Comparison of ENCODE assay signal across 18 cellular contexts in genomic region chr20:3934628-3935027, GRCh38. TPM values are rescaled to one million over a fixed set of nuclear protein-coding genes. Genes with fewer than 3 reads are reported as not detected.
DNase-seq lines count a peak whose midpoint lies in the region; ATAC-seq and TF ChIP-seq lines count a peak whose summit lies in the region.
"Had no signal": no experiment of that assay in that cellular context is flagged by ENCODE, and none has a peak within 500 bp of the region (broad histone marks: within the 10 kb centered on the region; RNA-seq: fewer than 3 reads in every experiment).

No MANE protein-coding gene starts in this region.

- intact Hi-C loops in cardiac septum (cut with DNase I) (loop anchor here (5.0 kb wide), 3 partner anchors 47 to 133 kb away; partner anchors contain the start of gene PANK2), prostate gland (cut with DNase I) (loop anchor here (5.0 kb wide), 2 partner anchors 47 to 78 kb away; partner anchors contain the start of gene PANK2), vagina (cut with DNase I) (no loop called here)

- DNase-seq in cardiac muscle cell (ENCODE audit: low read depth in 1 of 2, low spot score in 1 of 2) (no peak), cardiac septum (ENCODE audit: low spot score) (no peak), foreskin fibroblast (peak; percentile 40 to 66), prostate gland (ENCODE audit: low spot score) (no peak), vagina (ENCODE audit: extremely low spot score in 2 of 2) (no peak), G401 (ENCODE audit: low spot score) (no peak), NCI-H1417 (lab: John Stamatoyannopoulos, UW) (no peak)
- DNase-seq in natural killer cell treated with Interleukin-12 subunit alpha and Interleukin-12 subunit beta and Interleukin-15 and Interleukin-18, amount 100 ng/mL, for 72 hours (ENCODE audit: low spot score): no peak
- DNase-seq: activated B cell treated with CpG ODN at 0.5 μM for 24 hours; activated naive CD4-positive, alpha-beta T cell treated with anti-CD3 and anti-CD28 coated beads for 36 hours; GOT3; head of caudate nucleus; kidney glomerular epithelial cell; NCI-H1105 treated with DMSO at 0.1 percent for 48 hours; NCI-H226; retina; stimulated activated CD4-positive, alpha-beta T cell treated with anti-CD3 and anti-CD28 coated beads, Interleukin-2, amount 100 ng/mL, for 48 hours had no signal

- 52% methylated on average over 5 of the region's 5 CpGs for WGBS in prostate gland

- TF ChIP-seq CTCF in cardiac muscle cell (IDR thresholded peaks at IDR 0.05; ENCODE audit: low read depth, low read length): no peak
- no peak for TF ChIP-seq CTCF in foreskin fibroblast (IDR thresholded peaks at IDR 0.05; ENCODE audit: low read depth, low read length)
- no peak for TF ChIP-seq CTCF in prostate gland (IDR thresholded peaks at IDR 0.05)
- TF ChIP-seq CTCF in vagina (IDR thresholded peaks at IDR 0.05): no peak

- H3K27ac Mint-ChIP-seq in natural killer cell treated with Interleukin-12 subunit alpha and Interleukin-12 subunit beta and Interleukin-15 and Interleukin-18, amount 100 ng/mL, for 72 hours: peak overlapping the region in 1 of 2 donors; percentile 85
- H3K27ac Mint-ChIP-seq: activated B cell treated with CpG ODN at 0.5 μM for 24 hours; activated naive CD4-positive, alpha-beta T cell treated with anti-CD3 and anti-CD28 coated beads for 36 hours had no signal

- TF ChIP-seq POLR2A in prostate gland (IDR thresholded peaks at IDR 0.05): no peak
- no peak for TF ChIP-seq POLR2A in vagina (IDR thresholded peaks at IDR 0.05)

- H3K27me3 ChIP-seq in cardiac muscle cell (no peaks in the 10 kb centered on the region), prostate gland (replicated peaks; ENCODE audit: insufficient read depth) (no peaks in the 10 kb centered on the region), vagina (no peaks in the 10 kb centered on the region)

- peaks cover 20 to 31% of the 10 kb centered on the region in 2 donors for H3K4me1 Mint-ChIP-seq in natural killer cell treated with Interleukin-12 subunit alpha and Interleukin-12 subunit beta and Interleukin-15 and Interleukin-18, amount 100 ng/mL, for 72 hours (ENCODE audit: low read depth in 2 of 2)

- in situ Hi-C loops in G401 (cut with HindIII; ENCODE audit: low sequenced_read_pairs): no loop called here

- H3K4me3 ChIP-seq in cardiac muscle cell (no peak overlapping the region), foreskin fibroblast (ENCODE audit: low read depth in 1 of 2, low read length in 2 of 2) (no peak overlapping the region), prostate gland (no peak overlapping the region), vagina (no peak overlapping the region)

- H3K36me3 Mint-ChIP-seq in natural killer cell treated with Interleukin-12 subunit alpha and Interleukin-12 subunit beta and Interleukin-15 and Interleukin-18, amount 100 ng/mL, for 72 hours: peaks cover 7% of the 10 kb centered on the region

- no peaks in the 10 kb centered on the region for H3K9me3 Mint-ChIP-seq in natural killer cell treated with Interleukin-12 subunit alpha and Interleukin-12 subunit beta and Interleukin-15 and Interleukin-18, amount 100 ng/mL, for 72 hours

- no peak for ATAC-seq in natural killer cell treated with Interleukin-12 subunit alpha and Interleukin-12 subunit beta and Interleukin-15 and Interleukin-18, amount 100 ng/mL, for 72 hours
- ATAC-seq: SK-N-SH treated with all-trans-retinoic acid at 6 μM for 48 hours had no signal

- H3K4me1 ChIP-seq in cardiac muscle cell (ENCODE audit: low read depth): peaks cover 25% of the 10 kb centered on the region
- no peaks in the 10 kb centered on the region for H3K4me1 ChIP-seq in prostate gland (replicated peaks)
- peaks cover 39% of the 10 kb centered on the region for H3K4me1 ChIP-seq in vagina

- H3K36me3 ChIP-seq in cardiac muscle cell: peaks cover 5% of the 10 kb centered on the region
- no peaks in the 10 kb centered on the region for H3K36me3 ChIP-seq in prostate gland
- no peaks in the 10 kb centered on the region for H3K36me3 ChIP-seq in vagina

- H3K4me3 Mint-ChIP-seq in natural killer cell treated with Interleukin-12 subunit alpha and Interleukin-12 subunit beta and Interleukin-15 and Interleukin-18, amount 100 ng/mL, for 72 hours: no peak overlapping the region
- H3K4me3 Mint-ChIP-seq: activated B cell treated with CpG ODN at 0.5 μM for 24 hours; activated naive CD4-positive, alpha-beta T cell treated with anti-CD3 and anti-CD28 coated beads for 36 hours had no signal

- H3K9me3 ChIP-seq in cardiac muscle cell (ENCODE audit: low read depth): no peaks in the 10 kb centered on the region
- no peaks in the 10 kb centered on the region for H3K9me3 ChIP-seq in prostate gland
- H3K9me3 ChIP-seq in vagina: no peaks in the 10 kb centered on the region

- H3K27ac ChIP-seq in cardiac muscle cell (peak overlapping the region; percentile 68), prostate gland (peak overlapping the region; percentile 56 to 60), vagina (peak overlapping the region; percentile 81)

- H3K27me3 Mint-ChIP-seq in natural killer cell treated with Interleukin-12 subunit alpha and Interleukin-12 subunit beta and Interleukin-15 and Interleukin-18, amount 100 ng/mL, for 72 hours: no peaks in the 10 kb centered on the region
- H3K27me3 Mint-ChIP-seq: activated B cell treated with CpG ODN at 0.5 μM for 24 hours had no signal

RNA-seq across cellular contexts. Expression of gene PANK2, which starts 45.4 kb away (rescaled TPM):
- 29.2 and 33.4 TPM in 2 replicates for total RNA-seq in cardiac muscle cell
- polyA plus RNA-seq in cardiac muscle cell: 21.0 and 24.1 TPM in 2 replicates
- total RNA-seq in cardiac septum: 21.5 TPM
- 10 to 100 TPM; 49.7 to 53.9 TPM for total RNA-seq in prostate gland
- 53.5 TPM for total RNA-seq in vagina
- total RNA-seq in natural killer cell treated with Interleukin-12 subunit alpha and Interleukin-12 subunit beta and Interleukin-15 and Interleukin-18, amount 100 ng/mL, for 72 hours: 10 to 100 TPM; 55.2 to 86.2 TPM
- total RNA-seq in G401 (2014; rRNA removed; shearing (Covaris generic)): 58.6 and 65.2 TPM in 2 replicates

Comparison
In these comparisons a context has a peak if more than half of its experiments do, and no peak if none do; other contexts are left out.
1. DNase-seq: peak in foreskin fibroblast (2 of 2); none in cardiac muscle cell (0 of 2), cardiac septum (single experiment), prostate gland (single experiment), vagina (0 of 2), natural killer cell treated with Interleukin-12 subunit alpha and Interleukin-12 subunit beta and Interleukin-15 and Interleukin-18, amount 100 ng/mL, for 72 hours (single experiment), G401 (single experiment) and NCI-H1417 (0 of 3).
2. Peak in every context shown above with its lines, with median percentiles within 50 percentile points of each other: H3K27ac ChIP-seq.